In the genomic region with DNA sequence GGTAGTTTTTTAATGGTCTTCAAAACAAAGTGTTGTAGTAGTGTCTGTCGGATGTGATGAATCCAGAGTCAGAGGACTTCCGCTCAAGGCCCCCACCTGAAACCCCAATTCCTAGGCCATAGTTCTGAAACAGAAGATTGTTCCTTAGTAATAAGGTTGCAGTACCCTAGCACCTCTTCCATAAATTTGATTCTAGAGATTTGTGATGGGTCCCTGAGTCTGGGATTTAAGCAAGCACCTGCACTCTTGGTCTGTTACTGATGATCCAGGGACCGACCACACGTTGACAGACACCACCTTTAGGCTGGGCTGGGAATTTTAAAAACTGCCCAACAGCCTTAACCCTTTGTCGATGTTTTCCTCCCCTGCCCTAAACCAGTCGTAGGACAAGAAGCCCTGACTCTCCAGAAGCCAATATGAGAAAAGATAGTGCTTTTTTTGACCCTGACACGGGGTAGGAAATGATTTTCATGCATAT, we compare ENCODE assay signal across 8 cellular contexts. TPM values are rescaled to one million over a fixed set of nuclear protein-coding genes. Genes with fewer than 3 reads are reported as not detected.
DNase-seq lines count a peak whose midpoint lies in the region; ATAC-seq and TF ChIP-seq lines count a peak whose summit lies in the region.

No MANE protein-coding gene starts in this region.

- no peaks in the 10 kb centered on the region for H3K27me3 ChIP-seq in BLaER1 treated with 17β-estradiol and CSF1 and Interleukin-3, amounts not matched to agents 10 nM and 100 nM
- H3K27me3 ChIP-seq in GM23248 (replicated peaks; ENCODE audit: insufficient read depth): no peaks in the 10 kb centered on the region
- H3K27me3 ChIP-seq in endodermal cell (ENCODE audit: control insufficient read depth, insufficient read depth, low read length, poor library complexity, severe bottlenecking): no peaks in the 10 kb centered on the region

- TF ChIP-seq CTCF in endodermal cell (conservative IDR thresholded peaks at IDR 0.05): peak; percentile 69

- ATAC-seq in natural killer cell treated with Interleukin-12 subunit alpha and Interleukin-12 subunit beta and Interleukin-15 and Interleukin-18, amount 100 ng/mL, for 72 hours: no peak
- ATAC-seq in HG03442 (IDR thresholded peaks at IDR 0.05; ENCODE audit: unreplicated experiment) (no peak), GM21576 (IDR thresholded peaks at IDR 0.05; ENCODE audit: unreplicated experiment) (no peak)

- H3K9ac ChIP-seq in BLaER1 treated with 17β-estradiol and CSF1 and Interleukin-3, amounts not matched to agents 10 nM and 100 nM: peak overlapping the region; percentile 92 to 97 (median 94)
- H3K9ac ChIP-seq in GM23248: peak overlapping the region; percentile 91
- peak overlapping the region; percentile 73 for H3K9ac ChIP-seq in endodermal cell (ENCODE audit: extremely low read depth, low read length, poor library complexity, severe bottlenecking)

- peak overlapping the region; percentile 80 to 99 (median 88) for H3K4me3 ChIP-seq in BLaER1 treated with 17β-estradiol and CSF1 and Interleukin-3, amounts not matched to agents 10 nM and 100 nM
- H3K4me3 ChIP-seq in GM23248 (peak overlapping the region; percentile 87), endodermal cell (ENCODE audit: low read length) (peak overlapping the region; percentile 97)

- H3K36me3 ChIP-seq in BLaER1 treated with 17β-estradiol and CSF1 and Interleukin-3, amounts not matched to agents 10 nM and 100 nM: peaks cover 21 to 40% (median 27%) of the 10 kb centered on the region in 11 experiments
- peaks cover 12% of the 10 kb centered on the region for H3K36me3 ChIP-seq in GM23248 (ENCODE audit: low read depth)
- peaks cover 5% of the 10 kb centered on the region for H3K36me3 ChIP-seq in endodermal cell (ENCODE audit: control insufficient read depth, insufficient read depth, low read length)

- peaks cover 33 to 51% (median 39%) of the 10 kb centered on the region in 10 experiments for H3K4me1 ChIP-seq in BLaER1 treated with 17β-estradiol and CSF1 and Interleukin-3, amounts not matched to agents 10 nM and 100 nM
- H3K4me1 ChIP-seq in GM23248 (ENCODE audit: insufficient read depth): peaks cover 37% of the 10 kb centered on the region
- H3K4me1 ChIP-seq in endodermal cell (ENCODE audit: control insufficient read depth, insufficient read depth, low read length): peaks cover 6% of the 10 kb centered on the region

- H3K4me2 ChIP-seq in BLaER1 treated with 17β-estradiol and CSF1 and Interleukin-3, amounts not matched to agents 10 nM and 100 nM: peak overlapping the region; percentile 84 to 96 (median 94)
- H3K4me2 ChIP-seq in GM23248 (ENCODE audit: unreplicated experiment): peak overlapping the region; percentile 98

- H3K27ac ChIP-seq in BLaER1 treated with 17β-estradiol and CSF1 and Interleukin-3, amounts not matched to agents 10 nM and 100 nM: peak overlapping the region; percentile 86 to 97 (median 95); a peak in 21 of 22 replicates
- peak overlapping the region; percentile 92 for H3K27ac ChIP-seq in GM23248
- H3K27ac ChIP-seq in endodermal cell (ENCODE audit: low read depth, low read length): no peak overlapping the region

- DNase-seq in GM23248: peak; percentile 46
- peak; percentile 15 to 42 for DNase-seq in SHP77 (lab: John Stamatoyannopoulos, UW)
- peak; percentile 75 for DNase-seq in endodermal cell
- no peak for DNase-seq in natural killer cell treated with Interleukin-12 subunit alpha and Interleukin-12 subunit beta and Interleukin-15 and Interleukin-18, amount 100 ng/mL, for 72 hours (ENCODE audit: low spot score)
- DNase-seq in CD1c-positive myeloid dendritic cell (ENCODE audit: extremely low spot score): no peak

- 8 to 12% methylated on average over 7 of the region's 7 CpGs for WGBS in GM23248 (ENCODE audit: low coverage in 1 of 2, low lambda C conversion rate in 2 of 2, missing lambda C conversion rate in 2 of 2), 2 experiments
- 17 to 26% methylated on average over 4 to 7 of the region's 7 CpGs for WGBS in endodermal cell (ENCODE audit: insufficient coverage in 1 of 2, insufficient read length in 1 of 2), 2 experiments

- H3K27ac Mint-ChIP-seq in endodermal cell: peak overlapping the region; percentile 98
- peak overlapping the region; percentile 90 to 96 for H3K27ac Mint-ChIP-seq in natural killer cell treated with Interleukin-12 subunit alpha and Interleukin-12 subunit beta and Interleukin-15 and Interleukin-18, amount 100 ng/mL, for 72 hours

- H3F3A ChIP-seq in GM23248 (ENCODE audit: insufficient read depth): peaks cover 38% of the 10 kb centered on the region

- no peaks in the 10 kb centered on the region for H3K27me3 Mint-ChIP-seq in endodermal cell (ENCODE audit: insufficient read depth)
- no peaks in the 10 kb centered on the region for H3K27me3 Mint-ChIP-seq in natural killer cell treated with Interleukin-12 subunit alpha and Interleukin-12 subunit beta and Interleukin-15 and Interleukin-18, amount 100 ng/mL, for 72 hours

- H3K36me3 Mint-ChIP-seq in endodermal cell (ENCODE audit: low read depth): peaks cover 14% of the 10 kb centered on the region
- H3K36me3 Mint-ChIP-seq in natural killer cell treated with Interleukin-12 subunit alpha and Interleukin-12 subunit beta and Interleukin-15 and Interleukin-18, amount 100 ng/mL, for 72 hours: no peaks in the 10 kb centered on the region

- H3K9me3 ChIP-seq in BLaER1 treated with 17β-estradiol and CSF1 and Interleukin-3, amounts not matched to agents 10 nM and 100 nM (replicated peaks in 1 of 11): peaks cover 9 to 23% (median 20%) of the 10 kb centered on the region in 11 experiments
- no peaks in the 10 kb centered on the region for H3K9me3 ChIP-seq in GM23248 (ENCODE audit: low read depth)
- no peaks in the 10 kb centered on the region for H3K9me3 ChIP-seq in endodermal cell (ENCODE audit: control insufficient read depth, low read length)

- in situ Hi-C loops in GM23248 (cut with MboI): no loop called here

- no peaks in the 10 kb centered on the region for H3K9me2 ChIP-seq in GM23248 (ENCODE audit: insufficient read depth)

- peak overlapping the region; percentile 94 for H3K4me3 Mint-ChIP-seq in endodermal cell
- peak overlapping the region; percentile 91 for H3K4me3 Mint-ChIP-seq in natural killer cell treated with Interleukin-12 subunit alpha and Interleukin-12 subunit beta and Interleukin-15 and Interleukin-18, amount 100 ng/mL, for 72 hours

- 0 out of 2 replicates have a peak overlapping the region, but pooled peaks have one; percentile 87 for H2AFZ ChIP-seq in GM23248

- peaks cover 61% of the 10 kb centered on the region for H3K79me2 ChIP-seq in GM23248 (ENCODE audit: insufficient read depth)

- H4K20me1 ChIP-seq in BLaER1 treated with 17β-estradiol and CSF1 and Interleukin-3, amounts not matched to agents 10 nM and 100 nM: peaks cover 0 to 29% (median 11%) of the 10 kb centered on the region in 11 experiments; a peak in 11 of 22 replicates
- H4K20me1 ChIP-seq in GM23248 (ENCODE audit: insufficient read depth): no peaks in the 10 kb centered on the region

- H3K9me3 Mint-ChIP-seq in endodermal cell: peaks cover 6% of the 10 kb centered on the region
- no peaks in the 10 kb centered on the region for H3K9me3 Mint-ChIP-seq in natural killer cell treated with Interleukin-12 subunit alpha and Interleukin-12 subunit beta and Interleukin-15 and Interleukin-18, amount 100 ng/mL, for 72 hours

- H3K4me1 Mint-ChIP-seq in endodermal cell: peaks cover 22% of the 10 kb centered on the region
- H3K4me1 Mint-ChIP-seq in natural killer cell treated with Interleukin-12 subunit alpha and Interleukin-12 subunit beta and Interleukin-15 and Interleukin-18, amount 100 ng/mL, for 72 hours (ENCODE audit: low read depth in 2 of 2): peaks cover 33 to 36% of the 10 kb centered on the region in 2 donors

RNA-seq across cellular contexts. Expression of a gene that starts 1.2 kb away (rescaled TPM):
- total RNA-seq in GM23248 (2014; rRNA removed; shearing (Covaris generic)): 103 and 120 TPM in 2 replicates
- 52.3 and 52.7 TPM in 2 replicates for polyA plus RNA-seq in GM23248 (2016; fragmentation: Nextera tagmentation; extraction: Ambion mirVana)
- total RNA-seq in endodermal cell: 10 to 100 TPM; 20.5 to 29.0 TPM
- polyA plus RNA-seq in endodermal cell (2013, experiment 1 of 2): 40.9 TPM
- polyA plus RNA-seq in endodermal cell (2013, experiment 2 of 2): 43.1 TPM
- total RNA-seq in natural killer cell treated with Interleukin-12 subunit alpha and Interleukin-12 subunit beta and Interleukin-15 and Interleukin-18, amount 100 ng/mL, for 72 hours: 10 to 100 TPM; 61.4 to 62.4 TPM

RNA-seq across cellular contexts. Expression of a gene that starts 1.3 kb away (rescaled TPM):
- total RNA-seq in GM23248 (2014; rRNA removed; shearing (Covaris generic)): not detected in 2 replicates
- polyA plus RNA-seq in GM23248 (2016; fragmentation: Nextera tagmentation; extraction: Ambion mirVana): not detected in 2 replicates
- total RNA-seq in endodermal cell: under 1 TPM in 1 of 2 donors, not detected in 1; 0.15 TPM
- not detected for polyA plus RNA-seq in endodermal cell (2013, experiment 1 of 2)
- polyA plus RNA-seq in endodermal cell (2013, experiment 2 of 2): 0.33 TPM
- total RNA-seq in natural killer cell treated with Interleukin-12 subunit alpha and Interleukin-12 subunit beta and Interleukin-15 and Interleukin-18, amount 100 ng/mL, for 72 hours: under 1 TPM; 0.20 to 0.31 TPM

RNA-seq across cellular contexts. Expression of a gene that starts 56.5 kb away (rescaled TPM):
- total RNA-seq in GM23248 (2014; rRNA removed; shearing (Covaris generic)): 0.32 TPM in 1 of 2 replicates, not detected in the other
- 0.70 and 0.99 TPM in 2 replicates for polyA plus RNA-seq in GM23248 (2016; fragmentation: Nextera tagmentation; extraction: Ambion mirVana)
- total RNA-seq in endodermal cell: under 1 TPM; 0.42 TPM
- 0.18 TPM for polyA plus RNA-seq in endodermal cell (2013, experiment 1 of 2)
- polyA plus RNA-seq in endodermal cell (2013, experiment 2 of 2): 0.41 TPM
- total RNA-seq in natural killer cell treated with Interleukin-12 subunit alpha and Interleukin-12 subunit beta and Interleukin-15 and Interleukin-18, amount 100 ng/mL, for 72 hours: 10 to 100 TPM in 1 of 2 donors, 1 to 10 TPM in 1; 6.9 to 19.8 TPM

Comparison
In these comparisons a context has a peak if more than half of its experiments do, and no peak if none do; other contexts are left out.
1. DNase-seq: peak in GM23248 (single experiment), SHP77 (2 of 2) and endodermal cell (single experiment); none in natural killer cell treated with Interleukin-12 subunit alpha and Interleukin-12 subunit beta and Interleukin-15 and Interleukin-18, amount 100 ng/mL, for 72 hours (single experiment) and CD1c-positive myeloid dendritic cell (single experiment).
2. Peak in every context shown above with its lines, with median percentiles within 50 percentile points of each other: H3K4me3 ChIP-seq and H3K9ac ChIP-seq.